ENCODE assay signal across 8 cellular contexts in the genomic region with DNA sequence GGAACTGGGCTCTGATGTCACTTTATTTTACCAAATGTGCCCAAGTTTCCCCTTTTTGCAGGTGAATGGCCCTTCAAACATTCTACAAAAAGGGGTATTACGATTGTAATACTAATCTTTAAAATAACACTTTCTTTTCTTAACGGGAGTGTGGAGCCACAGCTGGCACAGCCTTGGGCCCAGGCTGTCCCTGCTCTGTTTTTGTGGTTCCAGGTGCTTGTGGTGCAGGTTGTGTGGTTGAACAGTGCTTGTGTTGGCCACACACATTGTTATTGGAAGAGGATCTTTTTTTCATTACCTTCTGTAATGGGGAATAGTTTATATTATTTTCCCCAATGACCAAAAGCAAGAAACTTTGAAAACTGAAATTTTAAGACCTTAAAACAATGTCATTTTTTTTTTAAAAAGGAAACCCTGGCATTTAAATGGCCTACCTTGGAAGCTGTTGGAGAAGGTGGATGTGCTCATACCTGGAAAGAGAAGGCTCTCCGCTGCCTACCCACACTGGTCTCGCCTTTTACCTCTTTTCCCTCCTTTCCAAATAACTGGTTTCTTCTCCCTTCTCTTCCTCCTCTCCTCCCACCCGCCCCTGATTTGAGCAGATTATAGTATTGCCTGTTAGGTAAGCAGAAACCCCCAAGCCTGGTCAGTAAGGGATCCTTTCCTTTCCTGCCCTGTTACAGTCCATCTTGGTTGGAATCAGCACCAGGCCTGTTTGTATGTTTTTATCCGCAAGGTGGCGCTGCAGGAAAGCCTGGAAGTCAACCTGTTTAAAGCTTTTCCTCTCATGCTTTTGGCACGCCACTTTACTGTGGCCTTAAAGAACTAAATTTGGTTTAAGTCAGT. TPM values are rescaled to one million over a fixed set of nuclear protein-coding genes. Genes with fewer than 3 reads are reported as not detected.
DNase-seq lines count a peak whose midpoint lies in the region; ATAC-seq, FAIRE-seq and TF ChIP-seq lines count a peak whose summit lies in the region.

No MANE protein-coding gene starts in this region.

- no peak overlapping the region for H2AFZ ChIP-seq in PC-9
- no peak overlapping the region for H2AFZ ChIP-seq in neural progenitor cell (replicated peaks)

- H3K4me3 ChIP-seq in PC-9 (no peak overlapping the region), neural progenitor cell (no peak overlapping the region), subcutaneous abdominal adipose tissue (ENCODE audit: low read depth in 1 of 5, low read length in 5 of 5) (no peak overlapping the region)

- H3K4me1 Mint-ChIP-seq in neural progenitor cell: no peaks in the 10 kb centered on the region

- H3K27me3 Mint-ChIP-seq in neural progenitor cell (ENCODE audit: insufficient read depth, low read depth): peaks cover 2% of the 10 kb centered on the region

- H4K20me1 ChIP-seq in PC-9 (ENCODE audit: insufficient read depth) (no peaks in the 10 kb centered on the region), neural progenitor cell (ENCODE audit: low read depth) (no peaks in the 10 kb centered on the region)

- H3K27ac ChIP-seq in PC-9 (no peak overlapping the region), neural progenitor cell (no peak overlapping the region), subcutaneous abdominal adipose tissue (ENCODE audit: low read depth, low read length) (peak overlapping the region; percentile 30)

- H3K36me3 ChIP-seq in PC-9 (ENCODE audit: low read depth): no peaks in the 10 kb centered on the region
- no peaks in the 10 kb centered on the region for H3K36me3 ChIP-seq in neural progenitor cell
- peaks cover 38 to 91% (median 74%) of the 10 kb centered on the region in 5 donors for H3K36me3 ChIP-seq in subcutaneous abdominal adipose tissue (ENCODE audit: control insufficient read depth in 5 of 5, insufficient read depth in 5 of 5, low read length in 5 of 5)

- H3K9ac ChIP-seq in neural progenitor cell (no peak overlapping the region), subcutaneous abdominal adipose tissue (ENCODE audit: low read length in 5 of 5) (peak overlapping the region in 1 of 5 donors; percentile 22)

- H3K27ac Mint-ChIP-seq in neural progenitor cell: no peak overlapping the region

- H3K9me3 ChIP-seq in PC-9 (ENCODE audit: insufficient read depth, low read depth) (no peaks in the 10 kb centered on the region), neural progenitor cell (ENCODE audit: low read depth) (no peaks in the 10 kb centered on the region), subcutaneous abdominal adipose tissue (ENCODE audit: control insufficient read depth in 5 of 5, low read length in 5 of 5) (no peaks in the 10 kb centered on the region)

- H3K4me1 ChIP-seq in PC-9 (replicated peaks; ENCODE audit: insufficient read depth) (no peaks in the 10 kb centered on the region), neural progenitor cell (no peaks in the 10 kb centered on the region), subcutaneous abdominal adipose tissue (ENCODE audit: control insufficient read depth in 5 of 5, insufficient read depth in 5 of 5, low read length in 5 of 5) (peaks cover 0 to 13% (median 10%) of the 10 kb centered on the region in 5 donors)

- TF ChIP-seq CTCF in PC-9 (conservative IDR thresholded peaks at IDR 0.05) (peak; percentile 80), neural progenitor cell (IDR thresholded peaks at IDR 0.05) (peak; percentile 92)

- no peaks in the 10 kb centered on the region for H3K9me3 Mint-ChIP-seq in neural progenitor cell

- no peak overlapping the region for H3K4me3 Mint-ChIP-seq in neural progenitor cell

- H3F3A ChIP-seq in PC-9 (ENCODE audit: insufficient read depth, low read depth) (no peaks in the 10 kb centered on the region), neural progenitor cell (ENCODE audit: low read depth) (no peaks in the 10 kb centered on the region)

- H3K79me2 ChIP-seq in PC-9 (ENCODE audit: low read depth) (no peaks in the 10 kb centered on the region), neural progenitor cell (ENCODE audit: low read depth) (no peaks in the 10 kb centered on the region)

- H3K27me3 ChIP-seq in PC-9 (ENCODE audit: insufficient read depth, low read depth) (no peaks in the 10 kb centered on the region), neural progenitor cell (no peaks in the 10 kb centered on the region), subcutaneous abdominal adipose tissue (ENCODE audit: control insufficient read depth in 5 of 5, insufficient read depth in 4 of 5, low read length in 5 of 5) (no peaks in the 10 kb centered on the region)

- FAIRE-seq in HTR-8/SVneo (lab: Jason Lieb, UNC): no peak

- BruUV-seq in PC-9 (replicated peaks; lab: Mats Ljungman, UMichigan): no TSS peak

- ATAC-seq in GM19463 (IDR thresholded peaks at IDR 0.05; ENCODE audit: unreplicated experiment): peak; percentile 92

- peaks cover 26% of the 10 kb centered on the region for H3K36me3 Mint-ChIP-seq in neural progenitor cell

- H3K9me2 ChIP-seq in PC-9 (ENCODE audit: insufficient read depth): no peaks in the 10 kb centered on the region

- H3K4me2 ChIP-seq in PC-9 (no peak overlapping the region), neural progenitor cell (no peak overlapping the region)

- CTCF ChIA-PET in PC-9 (lab: Charles Lee): interaction anchor here (1.0 kb wide), 1 partner anchor 553 kb away, joined by 4 read pairs; no protein-coding TSS in a partner anchor

- intact Hi-C loops in PC-9 (cut with micrococcal nuclease; ENCODE audit: unreplicated experiment): loop anchor here (5.0 kb wide), 1 partner anchor 554 kb away; no protein-coding TSS in a partner anchor

- POLR2A ChIA-PET in PC-9 (lab: Charles Lee; ENCODE audit: unreplicated experiment): no interaction called here

- DNase-seq in COLO829 (ENCODE audit: low spot score) (peak; percentile 95), HTR-8/SVneo (ENCODE audit: insufficient read length, low spot score) (peak; percentile 41), PC-9 (peak; percentile 39 to 51), fibroblast of peridontal ligament (ENCODE audit: extremely low read depth) (peak; percentile 89), neural progenitor cell (ENCODE audit: low spot score) (peak; percentile 81)
- peak; percentile 89 to 93 for DNase-seq in activated T-cell treated with anti-CD3 and anti-CD28 coated beads, Interleukin-2, amount 50 U/mL, for 48 hours

RNA-seq across cellular contexts. Expression of a gene that starts 28.6 kb away (rescaled TPM):
- total RNA-seq in PC-9 (2021) (36.8 and 45.0 TPM in 2 replicates), neural progenitor cell (ENCODE audit: low replicate concordance) (37.2 and 49.9 TPM in 2 replicates)

Comparison
In these comparisons a context has a peak if more than half of its experiments do, and no peak if none do; other contexts are left out.
1. DNase-seq: peak in every context shown above with its lines; median percentile 95 in COLO829; 91 in activated T-cell treated with anti-CD3 and anti-CD28 coated beads, Interleukin-2, amount 50 U/mL, for 48 hours; 89 in fibroblast of peridontal ligament; 81 in neural progenitor cell; 45 in PC-9; 41 in HTR-8/SVneo.